Comparison of ENCODE assay signal across 13 cellular contexts in genomic region chr15:71296032-71296686, GRCh38.
DNase-seq lines count a peak whose midpoint lies in the region; ATAC-seq and TF ChIP-seq lines count a peak whose summit lies in the region.
"Had no signal": no experiment of that assay in that cellular context is flagged by ENCODE, and none has a peak within 500 bp of the region (broad histone marks: within the 10 kb centered on the region; RNA-seq: fewer than 3 reads in every experiment).

No MANE protein-coding gene starts in this region.

- H3K4me1 Mint-ChIP-seq in activated T-helper 17 cell treated with anti-CD3 and anti-CD28 coated beads, Interleukin-2, amount 50 U/mL, for 72 hours, result peaks cover 17% of the 10 kb centered on the region
- H3K4me1 Mint-ChIP-seq in activated naive CD8-positive, alpha-beta T cell treated with anti-CD3 and anti-CD28 coated beads for 36 hours, result peaks cover 8% of the 10 kb centered on the region

- DNase-seq in fibroblast of the conjunctiva (ENCODE audit: low read depth) (peak; percentile 74), midbrain (lab: John Stamatoyannopoulos, UW) (no peak), NCI-H146 (lab: John Stamatoyannopoulos, UW) (no peak), COLO829 (ENCODE audit: low spot score) (no peak)
- DNase-seq in activated naive CD8-positive, alpha-beta T cell treated with anti-CD3 and anti-CD28 coated beads for 36 hours, result no peak
- DNase-seq: activated CD4-positive, alpha-beta memory T cell treated with anti-CD3 and anti-CD28 coated beads, Interleukin-2, amount 10 ng/mL, durations not matched to agents 7 days and 5 days; DMS 273 treated with DMSO at 0.1 percent for 48 hours; heart left ventricle; NCI-H2171 had no signal

- POLR2A ChIA-PET in HEK293 (lab: Yijun Ruan, JAX), result interaction anchor here (0.6 to 3.0 kb wide), 3 partner anchors 44 to 787 kb away, joined by 3 to 13 read pairs (median 4); no protein-coding TSS in a partner anchor

- no peaks in the 10 kb centered on the region for H3K36me3 Mint-ChIP-seq in activated T-helper 17 cell treated with anti-CD3 and anti-CD28 coated beads, Interleukin-2, amount 50 U/mL, for 72 hours (ENCODE audit: low read depth)
- no peaks in the 10 kb centered on the region for H3K36me3 Mint-ChIP-seq in activated naive CD8-positive, alpha-beta T cell treated with anti-CD3 and anti-CD28 coated beads for 36 hours

- no peaks in the 10 kb centered on the region for H3K27me3 Mint-ChIP-seq in activated T-helper 17 cell treated with anti-CD3 and anti-CD28 coated beads, Interleukin-2, amount 50 U/mL, for 72 hours
- peaks cover 24% of the 10 kb centered on the region for H3K27me3 Mint-ChIP-seq in activated naive CD8-positive, alpha-beta T cell treated with anti-CD3 and anti-CD28 coated beads for 36 hours
- H3K27me3 Mint-ChIP-seq: activated CD4-positive, alpha-beta memory T cell treated with anti-CD3 and anti-CD28 coated beads, Interleukin-2, amount 10 ng/mL, durations not matched to agents 7 days and 5 days had no signal

- no peaks in the 10 kb centered on the region for H3K27me3 ChIP-seq in skeletal muscle satellite cell (ENCODE audit: control insufficient read depth, insufficient read depth, low read length)
- H3K27me3 ChIP-seq: heart left ventricle had no signal

- ATAC-seq in activated T-helper 17 cell treated with anti-CD3 and anti-CD28 coated beads, Interleukin-2, amount 50 U/mL, for 72 hours (replicated peaks), result no peak

- H3K4me3 ChIP-seq in HEK293 (ENCODE audit: low read depth, low read length), result no peak overlapping the region
- peak overlapping the region; percentile 6 for H3K4me3 ChIP-seq in skeletal muscle satellite cell (ENCODE audit: low read length)
- H3K4me3 ChIP-seq: heart left ventricle, SK-N-MC had no signal

- TF ChIP-seq CTCF in HEK293 (tag by site-specific recombination; IDR thresholded peaks at IDR 0.05), result no peak

- H3K4me2 ChIP-seq in skeletal muscle satellite cell (ENCODE audit: low read length), result peak overlapping the region; percentile 56

- peak overlapping the region; percentile 59 for H3K9ac ChIP-seq in skeletal muscle satellite cell (ENCODE audit: low read depth, low read length)

- CTCF ChIA-PET in HEK293 (lab: Yijun Ruan, JAX), result interaction anchor here (0.6 to 1.3 kb wide), 4 partner anchors 17 to 181 kb away, joined by 4 read pairs; partner anchors contain the start of gene THSD4

- H3K9me3 ChIP-seq in HEK293 (ENCODE audit: control insufficient read depth, insufficient read depth, low read depth, low read length) (no peaks in the 10 kb centered on the region; the same call in 1 of the 2 replicates), skeletal muscle satellite cell (replicated peaks; ENCODE audit: low read length) (no peaks in the 10 kb centered on the region)

- H3K4me1 ChIP-seq in HEK293 (ENCODE audit: control insufficient read depth, insufficient read depth, low read length), result peaks cover 24% of the 10 kb centered on the region
- peaks cover 44% of the 10 kb centered on the region for H3K4me1 ChIP-seq in skeletal muscle satellite cell (ENCODE audit: control insufficient read depth, insufficient read depth, low read length)

- no peaks in the 10 kb centered on the region for H3K36me3 ChIP-seq in HEK293 (ENCODE audit: control insufficient read depth in 2 of 2, insufficient read depth in 1 of 2, low read length in 2 of 2)
- no peaks in the 10 kb centered on the region for H3K36me3 ChIP-seq in skeletal muscle satellite cell (ENCODE audit: insufficient read depth, low read length)
- H3K36me3 ChIP-seq: heart left ventricle had no signal

- H3K27ac Mint-ChIP-seq in activated T-helper 17 cell treated with anti-CD3 and anti-CD28 coated beads, Interleukin-2, amount 50 U/mL, for 72 hours, result peak overlapping the region; percentile 7
- no peak overlapping the region for H3K27ac Mint-ChIP-seq in activated naive CD8-positive, alpha-beta T cell treated with anti-CD3 and anti-CD28 coated beads for 36 hours
- H3K27ac Mint-ChIP-seq: activated CD4-positive, alpha-beta memory T cell treated with anti-CD3 and anti-CD28 coated beads, Interleukin-2, amount 10 ng/mL, durations not matched to agents 7 days and 5 days had no signal

- no peaks in the 10 kb centered on the region for H3K9me3 Mint-ChIP-seq in activated T-helper 17 cell treated with anti-CD3 and anti-CD28 coated beads, Interleukin-2, amount 50 U/mL, for 72 hours
- peaks cover 1% of the 10 kb centered on the region for H3K9me3 Mint-ChIP-seq in activated naive CD8-positive, alpha-beta T cell treated with anti-CD3 and anti-CD28 coated beads for 36 hours
- H3K9me3 Mint-ChIP-seq: activated CD4-positive, alpha-beta memory T cell treated with anti-CD3 and anti-CD28 coated beads, Interleukin-2, amount 10 ng/mL, durations not matched to agents 7 days and 5 days had no signal

- H3K27ac ChIP-seq in HEK293 (ENCODE audit: extremely low read depth, low read depth, low read length), result no peak overlapping the region
- H3K27ac ChIP-seq: SK-N-MC had no signal

- H3K4me3 Mint-ChIP-seq in activated T-helper 17 cell treated with anti-CD3 and anti-CD28 coated beads, Interleukin-2, amount 50 U/mL, for 72 hours, result no peak overlapping the region
- no peak overlapping the region for H3K4me3 Mint-ChIP-seq in activated naive CD8-positive, alpha-beta T cell treated with anti-CD3 and anti-CD28 coated beads for 36 hours
- H3K4me3 Mint-ChIP-seq: activated CD4-positive, alpha-beta memory T cell treated with anti-CD3 and anti-CD28 coated beads, Interleukin-2, amount 10 ng/mL, durations not matched to agents 7 days and 5 days had no signal

TF ChIP-seq in HEK293, 187 proteins besides CTCF, POLR2A, EP300 and RAD21 (continues in another document):
- TF ChIP-seq ZNF677 (tag by site-specific recombination; IDR thresholded peaks at IDR 0.05) (no peak), KLF16 (tag by site-specific recombination; IDR thresholded peaks at IDR 0.05) (peak; percentile 26; the same call in 1 of the 2 replicates), MEIS1 (CRISPR knock-in tag; IDR thresholded peaks at IDR 0.05; ENCODE audit: borderline replicate concordance) (no peak), ZNF24 (tag by site-specific recombination; IDR thresholded peaks at IDR 0.05) (no peak), ZSCAN30 (tag by site-specific recombination; IDR thresholded peaks at IDR 0.05) (no peak), ZNF146 (tag by site-specific recombination; IDR thresholded peaks at IDR 0.05) (no peak; the same call in 1 of the 2 replicates), ZNF707 (tag by site-specific recombination; IDR thresholded peaks at IDR 0.05) (no peak), PRDM1 (tag by site-specific recombination; IDR thresholded peaks at IDR 0.05) (no peak), ZNF184 (tag by site-specific recombination; IDR thresholded peaks at IDR 0.05) (peak; percentile 39; the same call in 1 of the 2 replicates), ZBTB8A (tag by site-specific recombination; IDR thresholded peaks at IDR 0.05) (no peak), ZNF692 (tag by site-specific recombination; IDR thresholded peaks at IDR 0.05) (peak; percentile 19; the same call in 1 of the 2 replicates), ZNF324 (tag by site-specific recombination; IDR thresholded peaks at IDR 0.05) (no peak), TCF7L2 (IDR thresholded peaks at IDR 0.05; ENCODE audit: borderline replicate concordance, low read depth, low read length) (no peak), ZNF23 (tag by site-specific recombination; IDR thresholded peaks at IDR 0.05; ENCODE audit: borderline replicate concordance) (no peak), ZNF473 (tag by site-specific recombination; IDR thresholded peaks at IDR 0.05) (no peak), ZNF157 (tag by site-specific recombination; IDR thresholded peaks at IDR 0.05) (no peak), GLIS2 (tag by site-specific recombination; IDR thresholded peaks at IDR 0.05) (no peak), ZNF600 (tag by site-specific recombination; IDR thresholded peaks at IDR 0.05) (no peak), ZNF202 (tag by site-specific recombination; IDR thresholded peaks at IDR 0.05; ENCODE audit: borderline replicate concordance) (no peak), ZNF426 (tag by site-specific recombination; IDR thresholded peaks at IDR 0.05) (no peak), ZBTB48 (tag by site-specific recombination; IDR thresholded peaks at IDR 0.05) (0 out of 2 replicates have a peak, but pooled peaks have one; percentile 8), ZNF175 (tag by site-specific recombination; IDR thresholded peaks at IDR 0.05) (no peak), ZNF416 (tag by site-specific recombination; IDR thresholded peaks at IDR 0.05) (no peak), ZNF776 (tag by site-specific recombination; IDR thresholded peaks at IDR 0.05; ENCODE audit: borderline replicate concordance) (no peak)
- TF ChIP-seq, protein P1, sequence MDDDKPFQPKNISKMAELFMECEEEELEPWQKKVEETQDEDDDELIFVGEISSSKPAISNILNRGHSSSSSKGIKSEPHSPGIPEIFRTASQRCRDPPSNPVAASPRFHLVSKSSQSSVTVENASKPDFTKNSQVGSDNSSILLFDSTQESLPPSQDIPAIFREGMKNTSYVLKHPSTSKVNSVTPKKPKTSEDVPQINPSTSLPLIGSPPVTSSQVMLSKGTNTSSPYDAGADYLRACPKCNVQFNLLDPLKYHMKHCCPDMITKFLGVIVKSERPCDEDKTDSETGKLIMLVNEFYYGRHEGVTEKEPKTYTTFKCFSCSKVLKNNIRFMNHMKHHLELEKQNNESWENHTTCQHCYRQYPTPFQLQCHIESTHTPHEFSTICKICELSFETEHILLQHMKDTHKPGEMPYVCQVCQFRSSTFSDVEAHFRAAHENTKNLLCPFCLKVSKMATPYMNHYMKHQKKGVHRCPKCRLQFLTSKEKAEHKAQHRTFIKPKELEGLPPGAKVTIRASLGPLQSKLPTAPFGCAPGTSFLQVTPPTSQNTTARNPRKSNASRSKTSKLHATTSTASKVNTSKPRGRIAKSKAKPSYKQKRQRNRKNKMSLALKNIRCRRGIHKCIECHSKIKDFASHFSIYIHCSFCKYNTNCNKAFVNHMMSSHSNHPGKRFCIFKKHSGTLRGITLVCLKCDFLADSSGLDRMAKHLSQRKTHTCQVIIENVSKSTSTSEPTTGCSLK (tag by site-specific recombination; IDR thresholded peaks at IDR 0.05), result no peak
